In the genomic region with DNA sequence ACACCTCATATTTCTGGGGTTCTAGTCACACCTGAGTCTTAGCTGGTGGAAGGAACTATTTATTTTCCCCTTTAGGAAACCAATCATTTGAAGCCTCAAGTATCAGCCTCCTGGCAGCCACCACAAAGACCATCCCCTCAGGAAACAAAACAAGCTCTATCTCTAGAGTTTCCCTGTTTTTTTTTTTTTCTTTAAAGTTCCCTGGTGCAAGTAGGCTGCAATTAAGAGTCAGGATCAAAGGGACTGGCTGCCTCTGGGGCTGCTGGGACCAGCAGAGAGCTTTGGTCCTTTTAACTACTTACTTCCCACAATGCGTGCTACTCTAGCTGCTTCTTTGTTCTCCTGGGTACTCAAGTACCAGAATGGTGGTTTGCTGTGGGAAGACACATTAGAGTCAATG, we compare ENCODE assay signal across 15 cellular contexts.
"Had no signal": no experiment of that assay in that cellular context is flagged by ENCODE, and none has a peak within 500 bp of the region (broad histone marks: within the 10 kb centered on the region; RNA-seq: fewer than 3 reads in every experiment).

No MANE protein-coding gene starts in this region.

- H3K27me3 ChIP-seq: tibial artery had no signal

- H3K4me3 ChIP-seq: lower lobe of right lung, tibial artery had no signal

- H3K36me3 Mint-ChIP-seq: natural killer cell treated with Interleukin-12 subunit alpha and Interleukin-12 subunit beta and Interleukin-15 and Interleukin-18, amount 100 ng/mL, for 72 hours had no signal

- H3K27me3 Mint-ChIP-seq: activated CD4-positive, alpha-beta memory T cell treated with anti-CD3 and anti-CD28 coated beads for 36 hours; activated CD4-positive, alpha-beta T cell treated with anti-CD3 and anti-CD28 coated beads for 36 hours; natural killer cell treated with Interleukin-12 subunit alpha and Interleukin-12 subunit beta and Interleukin-15 and Interleukin-18, amount 100 ng/mL, for 72 hours; T-helper 17 cell had no signal

- DNase-seq: activated CD4-positive, alpha-beta memory T cell treated with anti-CD3 and anti-CD28 coated beads for 36 hours; activated CD4-positive, alpha-beta T cell treated with anti-CD3 and anti-CD28 coated beads for 36 hours; activated gamma-delta T cell; activated T-cell treated with anti-CD3 and anti-CD28 coated beads, Interleukin-2, amount 50 U/mL, for 4 hours; amniotic stem cell; caudate nucleus; foreskin fibroblast; glutamatergic neuron; lower lobe of right lung; stimulated activated CD4-positive, alpha-beta T cell treated with anti-CD3 and anti-CD28 coated beads, Interleukin-2, amount 100 ng/mL, for 24 hours; T-helper 17 cell; tibial artery; WERI-Rb-1 had no signal

- H3K27ac Mint-ChIP-seq: activated CD4-positive, alpha-beta memory T cell treated with anti-CD3 and anti-CD28 coated beads for 36 hours; activated CD4-positive, alpha-beta T cell treated with anti-CD3 and anti-CD28 coated beads for 36 hours; natural killer cell treated with Interleukin-12 subunit alpha and Interleukin-12 subunit beta and Interleukin-15 and Interleukin-18, amount 100 ng/mL, for 72 hours; T-helper 17 cell had no signal

- H3K36me3 ChIP-seq: lower lobe of right lung, tibial artery had no signal

- H3K9me3 ChIP-seq: lower lobe of right lung, tibial artery had no signal

- H3K9me3 Mint-ChIP-seq: activated CD4-positive, alpha-beta memory T cell treated with anti-CD3 and anti-CD28 coated beads for 36 hours; activated T-cell treated with anti-CD3 and anti-CD28 coated beads, Interleukin-2, amount 50 U/mL, for 4 hours; natural killer cell treated with Interleukin-12 subunit alpha and Interleukin-12 subunit beta and Interleukin-15 and Interleukin-18, amount 100 ng/mL, for 72 hours had no signal

- FAIRE-seq: colon had no signal

- H3K4me3 Mint-ChIP-seq: activated CD4-positive, alpha-beta memory T cell treated with anti-CD3 and anti-CD28 coated beads for 36 hours; activated CD4-positive, alpha-beta T cell treated with anti-CD3 and anti-CD28 coated beads for 36 hours; activated T-cell treated with anti-CD3 and anti-CD28 coated beads, Interleukin-2, amount 50 U/mL, for 4 hours; natural killer cell treated with Interleukin-12 subunit alpha and Interleukin-12 subunit beta and Interleukin-15 and Interleukin-18, amount 100 ng/mL, for 72 hours had no signal

- H3K27ac ChIP-seq: lower lobe of right lung, tibial artery, WERI-Rb-1 had no signal
